ENCODE assay signal across 19 cellular contexts in the genomic region with DNA sequence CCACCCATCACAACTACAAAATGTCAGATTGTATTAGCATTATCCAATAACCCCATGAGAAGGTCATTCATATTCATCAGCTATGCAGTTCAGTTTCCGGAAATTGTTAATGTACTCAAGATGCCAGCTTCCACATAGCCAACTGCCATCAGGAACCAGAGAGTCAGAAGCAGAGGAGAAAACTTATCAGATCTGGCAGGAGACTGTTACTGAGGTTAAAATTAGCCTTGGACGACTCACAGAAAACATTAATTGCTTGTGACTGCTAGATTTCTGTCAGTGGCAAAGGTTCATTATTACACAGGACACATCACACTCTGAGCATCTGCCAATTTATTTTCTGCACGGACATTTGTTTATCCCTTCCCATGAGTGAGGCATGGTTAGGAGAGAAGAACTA.
"Had no signal": no experiment of that assay in that cellular context is flagged by ENCODE, and none has a peak within 500 bp of the region (broad histone marks: within the 10 kb centered on the region; RNA-seq: fewer than 3 reads in every experiment).

No MANE protein-coding gene starts in this region.

- H3K4me3 Mint-ChIP-seq: dendritic cell treated with granulocyte-macrophage colony-stimulating factor and Interleukin-4, amounts not matched to agents 40 ng/mL and 50 ng/mL, for 4 days; effector memory CD8-positive, alpha-beta T cell; immature natural killer cell; nephron had no signal

- ATAC-seq: effector memory CD8-positive, alpha-beta T cell; lower lobe of right lung; psoas muscle; sciatic nerve had no signal

- H3K4me3 ChIP-seq: esophagus muscularis mucosa, left ventricle myocardium inferior, lower lobe of right lung, psoas muscle, skin epidermis, stomach, thoracic aorta had no signal

- DNase-seq: effector memory CD8-positive, alpha-beta T cell; foreskin fibroblast; immature natural killer cell; left ventricle myocardium inferior; lower lobe of right lung; mesenchymal stem cell; naive B cell; occipital lobe; psoas muscle; stimulated activated naive CD4-positive, alpha-beta T cell; stomach; substantia nigra; trophoblast cell had no signal

- H3K4me1 Mint-ChIP-seq: immature natural killer cell, naive B cell, nephron had no signal

- H3K27ac Mint-ChIP-seq: dendritic cell treated with granulocyte-macrophage colony-stimulating factor and Interleukin-4, amounts not matched to agents 40 ng/mL and 50 ng/mL, for 4 days; effector memory CD8-positive, alpha-beta T cell; immature natural killer cell; naive B cell; nephron had no signal

- H3K27me3 Mint-ChIP-seq: dendritic cell treated with granulocyte-macrophage colony-stimulating factor and Interleukin-4, amounts not matched to agents 40 ng/mL and 50 ng/mL, for 4 days; effector memory CD8-positive, alpha-beta T cell had no signal
